Comparison of ENCODE assay signal across 11 cellular contexts in the genomic region with DNA sequence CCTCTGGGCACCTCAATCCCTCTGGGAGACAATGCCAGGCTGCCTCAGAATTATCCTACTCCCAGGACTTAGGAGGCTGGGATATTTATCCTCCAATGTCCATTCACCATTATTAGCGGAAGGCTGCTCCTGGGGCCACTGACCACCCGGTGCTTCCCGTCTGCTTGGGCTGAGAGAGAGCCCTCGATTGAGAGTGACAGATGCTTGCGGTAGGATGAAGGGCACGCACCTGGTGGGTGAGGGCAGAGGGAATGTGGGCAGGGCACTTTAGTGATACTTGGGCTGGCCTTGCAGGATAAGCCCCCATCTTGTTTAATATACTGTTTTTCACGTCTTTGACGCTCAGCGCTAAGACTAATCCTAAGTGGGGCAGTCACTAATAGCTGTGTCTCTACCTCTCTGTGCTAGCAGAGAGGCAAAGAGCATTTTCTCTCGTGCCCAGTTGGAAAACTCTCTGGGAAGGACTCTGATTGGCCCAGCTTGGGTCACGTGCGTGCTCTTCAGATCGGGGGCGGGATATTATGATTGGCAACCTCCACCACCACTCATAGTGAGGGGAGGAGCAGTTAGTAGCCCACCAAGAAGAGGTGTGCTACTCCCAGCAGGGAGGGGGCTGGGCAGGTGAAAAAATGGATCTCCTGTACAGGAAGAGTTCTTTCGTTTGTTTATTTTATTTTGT. TPM values are rescaled to one million over a fixed set of nuclear protein-coding genes. Genes with fewer than 3 reads are reported as not detected.
DNase-seq lines count a peak whose midpoint lies in the region; ATAC-seq, FAIRE-seq and TF ChIP-seq lines count a peak whose summit lies in the region.
"Had no signal": no experiment of that assay in that cellular context is flagged by ENCODE, and none has a peak within 500 bp of the region (broad histone marks: within the 10 kb centered on the region; RNA-seq: fewer than 3 reads in every experiment).

No MANE protein-coding gene starts in this region.

- no peaks in the 10 kb centered on the region for H3K27me3 ChIP-seq in WERI-Rb-1 (ENCODE audit: insufficient read depth, low read depth, severe bottlenecking)
- H3K27me3 ChIP-seq in keratinocyte (ENCODE audit: control insufficient read depth, extremely low read depth, insufficient read depth, low read length), result no peaks in the 10 kb centered on the region

- H3K27ac ChIP-seq in WERI-Rb-1 (peak overlapping the region; percentile 74), keratinocyte (ENCODE audit: control insufficient read depth, insufficient read depth, low read length) (no peak overlapping the region)

- no peaks in the 10 kb centered on the region for H3K9me1 ChIP-seq in keratinocyte (ENCODE audit: control insufficient read depth, extremely low read depth, insufficient read depth, low read length)

- TF ChIP-seq CTCF in WERI-Rb-1 (IDR thresholded peaks at IDR 0.05; ENCODE audit: low read depth, low read length) (no peak), keratinocyte (optimal IDR thresholded peaks at IDR 0.05 in 1 of 3, IDR thresholded peaks at IDR 0.05 in 1 of 3, conservative IDR thresholded peaks at IDR 0.05 in 1 of 3; ENCODE audit: extremely low read depth in 1 of 3, insufficient read depth in 2 of 3, low read length in 3 of 3) (no peak)

- peak overlapping the region; percentile 19 for H2AFZ ChIP-seq in keratinocyte (ENCODE audit: control insufficient read depth, low read length)

- H3K4me1 ChIP-seq in keratinocyte (ENCODE audit: control insufficient read depth, extremely low read depth, insufficient read depth, low read length), result no peaks in the 10 kb centered on the region

- H3K36me3 ChIP-seq in WERI-Rb-1, result no peaks in the 10 kb centered on the region
- no peaks in the 10 kb centered on the region for H3K36me3 ChIP-seq in keratinocyte (ENCODE audit: control insufficient read depth in 2 of 2, extremely low read depth in 1 of 2, insufficient read depth in 2 of 2, low read length in 2 of 2)

- no peaks in the 10 kb centered on the region for H3K36me3 Mint-ChIP-seq in activated CD4-positive, alpha-beta T cell treated with anti-CD3 and anti-CD28 coated beads, Interleukin-2, amount 10 ng/mL, durations not matched to agents 7 days and 5 days (ENCODE audit: low read depth)

- H4K20me1 ChIP-seq in keratinocyte (ENCODE audit: control insufficient read depth, extremely low read depth, insufficient read depth, low read length), result no peaks in the 10 kb centered on the region

- peak overlapping the region; percentile 33 for H3K4me3 ChIP-seq in WERI-Rb-1 (ENCODE audit: low read depth, low read length)
- no peak overlapping the region for H3K4me3 ChIP-seq in keratinocyte (ENCODE audit: control insufficient read depth in 2 of 3, extremely low read depth in 1 of 3, insufficient read depth in 2 of 3, low read depth in 1 of 3, low read length in 3 of 3)

- CTCF ChIA-PET in activated CD4-positive, alpha-beta T cell treated with anti-CD3 and anti-CD28 coated beads, Interleukin-2, amount 10 ng/mL, durations not matched to agents 7 days and 5 days (lab: Charles Lee), result interaction anchor here (0.8 kb wide), 1 partner anchor 21 kb away, joined by 3 read pairs; no protein-coding TSS in a partner anchor

- no peak overlapping the region for H3K4me3 Mint-ChIP-seq in activated CD4-positive, alpha-beta T cell treated with anti-CD3 and anti-CD28 coated beads, Interleukin-2, amount 10 ng/mL, durations not matched to agents 7 days and 5 days

- no peaks in the 10 kb centered on the region for H3K4me1 Mint-ChIP-seq in activated CD4-positive, alpha-beta T cell treated with anti-CD3 and anti-CD28 coated beads, Interleukin-2, amount 10 ng/mL, durations not matched to agents 7 days and 5 days

- no peaks in the 10 kb centered on the region for H3K9me3 ChIP-seq in WERI-Rb-1 (ENCODE audit: severe bottlenecking)
- no peaks in the 10 kb centered on the region for H3K9me3 ChIP-seq in keratinocyte (ENCODE audit: control insufficient read depth, low read depth, low read length)

- DNase-seq in EL (peak; percentile 50), LHCN-M2 (ENCODE audit: low read depth) (peak; percentile 30), WERI-Rb-1 (peak; percentile 92), keratinocyte (ENCODE audit: low read depth, low spot score) (no peak)
- DNase-seq in activated CD4-positive, CD25-positive, alpha-beta regulatory T cell treated with anti-CD3 and anti-CD28 coated beads, Interleukin-2, amount 50 U/mL, for 72 hours, result no peak
- DNase-seq in activated effector memory CD4-positive, alpha-beta T cell treated with anti-CD3 and anti-CD28 coated beads, Interleukin-2, amount 50 U/mL, for 16 hours, result no peak
- DNase-seq in activated CD4-positive, alpha-beta T cell treated with anti-CD3 and anti-CD28 coated beads, Interleukin-2, amount 10 ng/mL, durations not matched to agents 7 days and 5 days, result no peak
- DNase-seq: activated naive CD4-positive, alpha-beta T cell treated with Interleukin-2 at 50 U/mL for 16 hours; hippocampal formation had no signal

- no peaks in the 10 kb centered on the region for H3K9me3 Mint-ChIP-seq in activated CD4-positive, alpha-beta T cell treated with anti-CD3 and anti-CD28 coated beads, Interleukin-2, amount 10 ng/mL, durations not matched to agents 7 days and 5 days

- FAIRE-seq in keratinocyte (lab: Jason Lieb, UNC), result no peak
- FAIRE-seq: GM12891 had no signal

- H3K79me2 ChIP-seq in keratinocyte (ENCODE audit: control insufficient read depth, insufficient read depth, low read length), result no peaks in the 10 kb centered on the region

- H3K27me3 Mint-ChIP-seq in activated CD4-positive, alpha-beta T cell treated with anti-CD3 and anti-CD28 coated beads, Interleukin-2, amount 10 ng/mL, durations not matched to agents 7 days and 5 days, result no peaks in the 10 kb centered on the region

- no peak for ATAC-seq in HG02642 (IDR thresholded peaks at IDR 0.05; ENCODE audit: poor library complexity, unreplicated experiment)

- no peak overlapping the region for H3K27ac Mint-ChIP-seq in activated CD4-positive, alpha-beta T cell treated with anti-CD3 and anti-CD28 coated beads, Interleukin-2, amount 10 ng/mL, durations not matched to agents 7 days and 5 days

- H3K9ac ChIP-seq in keratinocyte (ENCODE audit: control insufficient read depth, extremely low read depth, insufficient read depth, low read length), result no peak overlapping the region

- no peak overlapping the region for H3K4me2 ChIP-seq in keratinocyte (ENCODE audit: control insufficient read depth, extremely low read depth, insufficient read depth, low read depth, low read length)

- POLR2A ChIA-PET in activated CD4-positive, alpha-beta T cell treated with anti-CD3 and anti-CD28 coated beads, Interleukin-2, amount 10 ng/mL, durations not matched to agents 7 days and 5 days (lab: Charles Lee), result no interaction called here

- dilution Hi-C loops in keratinocyte (cut with MboI; ENCODE audit: extremely low pct_ligation_motif_present, low sequenced_read_pairs), result no loop called here

RNA-seq across cellular contexts. Expression of a gene that starts 10.6 kb away (rescaled TPM):
- total RNA-seq in LHCN-M2 (2014; rRNA removed), result 4.6 and 5.2 TPM in 2 replicates
- polyA plus RNA-seq in LHCN-M2 (2012), result 3.7 TPM
- polyA plus RNA-seq in keratinocyte, result 2.7 to 4.3 TPM (median 3.0 TPM) in 3 replicates
- polyA plus RNA-seq in keratinocyte (2011; ENCODE audit: low read depth), result 0.95 TPM
- 3.3 and 3.7 TPM in 2 replicates for polyA plus RNA-seq in keratinocyte (2011; cell fraction: cytosol; rRNA removed)
- polyA plus RNA-seq in keratinocyte (2011; cell fraction: nucleus; rRNA removed), result 4.0 and 4.3 TPM in 2 replicates
- polyA plus RNA-seq in keratinocyte (2012; ENCODE audit: low replicate concordance), result 3.5 and 4.5 TPM in 2 replicates
- 4.2 to 9.8 TPM (median 4.2 TPM) in 3 replicates for polyA minus RNA-seq in keratinocyte
- polyA minus RNA-seq in keratinocyte (2011; cell fraction: cytosol; rRNA and poly(A)+ RNA removed), result 6.1 TPM
- polyA minus RNA-seq in keratinocyte (2011; cell fraction: nucleus; rRNA and poly(A)+ RNA removed), result 2.5 and 4.7 TPM in 2 replicates
- total RNA-seq in activated CD4-positive, alpha-beta T cell treated with anti-CD3 and anti-CD28 coated beads, Interleukin-2, amount 10 ng/mL, durations not matched to agents 7 days and 5 days, result 1 to 10 TPM; 3.2 to 4.3 TPM

RNA-seq across cellular contexts. Expression of a gene that starts 26.2 kb away (rescaled TPM):
- total RNA-seq in LHCN-M2 (2014; rRNA removed), result not detected in 2 replicates
- not detected for polyA plus RNA-seq in LHCN-M2 (2012)
- polyA plus RNA-seq in keratinocyte, result 5.1 to 8.0 TPM (median 7.2 TPM) in 3 replicates
- 2.5 TPM for polyA plus RNA-seq in keratinocyte (2011; ENCODE audit: low read depth)
- polyA plus RNA-seq in keratinocyte (2011; cell fraction: cytosol; rRNA removed), result 5.6 and 7.2 TPM in 2 replicates
- 12.2 and 14.7 TPM in 2 replicates for polyA plus RNA-seq in keratinocyte (2011; cell fraction: nucleus; rRNA removed)
- polyA plus RNA-seq in keratinocyte (2012; ENCODE audit: low replicate concordance), result 6.3 and 8.4 TPM in 2 replicates
- polyA minus RNA-seq in keratinocyte, result 4.4 to 9.1 TPM (median 7.2 TPM) in 3 replicates
- polyA minus RNA-seq in keratinocyte (2011; cell fraction: cytosol; rRNA and poly(A)+ RNA removed), result 19.4 TPM
- polyA minus RNA-seq in keratinocyte (2011; cell fraction: nucleus; rRNA and poly(A)+ RNA removed), result 9.3 and 9.6 TPM in 2 replicates
- 10 to 100 TPM in 1 of 2 experiments, 1 to 10 TPM in 1; 9.9 to 10.6 TPM for total RNA-seq in activated CD4-positive, alpha-beta T cell treated with anti-CD3 and anti-CD28 coated beads, Interleukin-2, amount 10 ng/mL, durations not matched to agents 7 days and 5 days

RNA-seq across cellular contexts. Expression of a gene that starts 59.3 kb away (rescaled TPM):
- total RNA-seq in LHCN-M2 (2014; rRNA removed), result 32.2 and 35.1 TPM in 2 replicates
- polyA plus RNA-seq in LHCN-M2 (2012), result 21.0 TPM
- 33.6 to 40.3 TPM (median 37.2 TPM) in 3 replicates for polyA plus RNA-seq in keratinocyte
- polyA plus RNA-seq in keratinocyte (2011; ENCODE audit: low read depth), result 21.8 TPM
- polyA plus RNA-seq in keratinocyte (2011; cell fraction: cytosol; rRNA removed), result 29.5 and 38.3 TPM in 2 replicates
- 41.8 and 43.3 TPM in 2 replicates for polyA plus RNA-seq in keratinocyte (2011; cell fraction: nucleus; rRNA removed)
- 26.3 and 36.6 TPM in 2 replicates for polyA plus RNA-seq in keratinocyte (2012; ENCODE audit: low replicate concordance)
- 27.7 to 27.8 TPM (median 27.7 TPM) in 3 replicates for polyA minus RNA-seq in keratinocyte
- 14.0 TPM for polyA minus RNA-seq in keratinocyte (2011; cell fraction: cytosol; rRNA and poly(A)+ RNA removed)
- polyA minus RNA-seq in keratinocyte (2011; cell fraction: nucleus; rRNA and poly(A)+ RNA removed), result 12.0 and 22.2 TPM in 2 replicates
- total RNA-seq in activated CD4-positive, alpha-beta T cell treated with anti-CD3 and anti-CD28 coated beads, Interleukin-2, amount 10 ng/mL, durations not matched to agents 7 days and 5 days, result 10 to 100 TPM; 18.4 to 19.5 TPM

Comparison
In these comparisons a context has a peak if more than half of its experiments do, and no peak if none do; other contexts are left out.
1. DNase-seq: peak in EL (single experiment), LHCN-M2 (single experiment) and WERI-Rb-1 (single experiment); none in keratinocyte (single experiment), activated CD4-positive, CD25-positive, alpha-beta regulatory T cell treated with anti-CD3 and anti-CD28 coated beads, Interleukin-2, amount 50 U/mL, for 72 hours (single experiment), activated effector memory CD4-positive, alpha-beta T cell treated with anti-CD3 and anti-CD28 coated beads, Interleukin-2, amount 50 U/mL, for 16 hours (single experiment) and activated CD4-positive, alpha-beta T cell treated with anti-CD3 and anti-CD28 coated beads, Interleukin-2, amount 10 ng/mL, durations not matched to agents 7 days and 5 days (single experiment).
2. RNA of a gene that starts 26.2 kb away (total RNA-seq): 9.9 to 10.6 TPM in activated CD4-positive, alpha-beta T cell treated with anti-CD3 and anti-CD28 coated beads, Interleukin-2, amount 10 ng/mL, durations not matched to agents 7 days and 5 days; not detected in LHCN-M2; every median in the first group is over 10 times any median in the second.